In the genomic region with DNA sequence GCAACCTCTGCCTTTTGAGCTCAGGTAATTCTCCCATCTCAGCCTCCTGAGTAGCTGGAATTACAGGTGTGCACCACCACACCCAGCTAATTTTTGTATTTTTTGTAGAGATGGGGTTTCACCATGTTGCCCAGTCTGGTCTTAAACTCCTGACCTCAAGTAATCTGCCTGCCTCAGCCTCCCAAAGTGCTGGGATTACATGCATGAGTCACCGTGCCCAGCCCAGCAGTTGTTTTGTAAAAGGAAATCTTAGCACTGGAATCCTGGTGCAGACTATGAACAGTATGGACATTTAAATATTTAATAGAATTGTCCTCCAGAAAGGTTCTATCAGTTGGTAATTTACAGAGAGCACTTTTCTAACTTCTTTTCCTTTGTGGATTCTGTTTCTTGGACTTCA, we compare ENCODE assay signal across 1 cellular context.
TF ChIP-seq lines count a peak whose summit lies in the region.

No MANE protein-coding gene starts in this region.

TF ChIP-seq in HepG2, 621 proteins besides CTCF, POLR2A, EP300 and RAD21:
- TF ChIP-seq FOSL2 (CRISPR knock-in tag; IDR thresholded peaks at IDR 0.05), result 0 out of 2 replicates have a peak, but pooled peaks have one; percentile 26
